ENCODE assay signal across 1 cellular context in the genomic region with DNA sequence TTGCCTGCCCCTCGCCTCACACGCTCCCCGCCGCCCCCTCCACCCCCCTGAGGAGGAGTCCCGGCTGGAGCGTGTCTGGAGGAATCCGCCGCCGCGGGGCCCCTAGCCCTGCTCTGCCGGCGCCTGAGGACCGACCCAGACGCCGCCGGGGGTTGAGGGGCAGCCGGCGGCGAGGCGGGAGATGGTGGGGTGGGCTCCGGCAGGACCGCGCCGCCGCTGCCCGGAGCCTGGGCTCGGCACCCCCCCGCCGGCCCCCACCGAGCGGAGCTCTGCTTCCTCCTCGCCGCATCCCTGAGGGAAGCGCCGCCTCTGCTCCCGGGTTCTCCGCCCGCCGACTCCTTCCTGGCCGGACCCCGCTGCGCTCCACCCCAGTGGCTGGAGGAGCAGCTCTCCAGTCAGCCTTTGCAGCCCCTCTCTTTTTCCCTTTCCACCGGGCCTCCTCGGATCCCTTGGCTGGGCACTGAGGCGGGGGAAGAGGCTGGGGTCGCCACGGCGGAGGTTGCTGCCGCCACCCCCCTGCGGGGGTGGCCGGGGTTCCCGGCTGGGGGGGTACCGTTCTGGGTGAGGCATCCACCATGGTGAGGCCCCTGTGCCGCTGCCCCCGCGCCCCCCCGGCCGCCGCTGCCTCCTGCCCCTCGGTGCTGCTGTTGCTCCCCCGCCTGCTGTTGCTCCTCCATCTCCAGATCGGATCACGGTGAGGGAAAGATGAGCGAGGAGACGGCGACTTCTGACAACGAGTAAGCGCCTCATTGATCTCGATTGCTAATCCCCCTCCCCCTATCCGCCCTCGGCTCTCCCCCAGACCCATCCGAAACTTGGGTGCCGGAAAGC.
TF ChIP-seq lines count a peak whose summit lies in the region.

A gene (plus strand): TSS at position 356 of the 831 bp plus-strand sequence. CDS start 350 bp downstream, at position 706.

TF ChIP-seq in endothelial cell of umbilical vein, 7 proteins besides CTCF, POLR2A, EP300 and RAD21:
- TF ChIP-seq POLR2AphosphoS5 (IDR thresholded peaks at IDR 0.05; ENCODE audit: insufficient read depth, low read depth, low read length), result peak; percentile 24
- no peak for TF ChIP-seq JUN (IDR thresholded peaks at IDR 0.05; ENCODE audit: borderline replicate concordance, insufficient read depth, insufficient read length, low read depth)
